Comparison of ENCODE assay signal across 8 cellular contexts in genomic region chr6:113855500-113856010, GRCh38. TPM values are rescaled to one million over a fixed set of nuclear protein-coding genes. Genes with fewer than 3 reads are reported as not detected.
DNase-seq lines count a peak whose midpoint lies in the region; ATAC-seq and TF ChIP-seq lines count a peak whose summit lies in the region.

No MANE protein-coding gene starts in this region.

- DNase-seq in DMS53 (lab: John Stamatoyannopoulos, UW): peak; percentile 79
- DNase-seq in DMS53 treated with DMSO at 0.1 percent for 48 hours (lab: John Stamatoyannopoulos, UW; ENCODE audit: unreplicated experiment): no peak
- peak; percentile 73 for DNase-seq in NCI-H524 treated with DMSO at 0.1 percent for 48 hours (lab: John Stamatoyannopoulos, UW)
- DNase-seq in choroid plexus epithelial cell (ENCODE audit: low read depth): peak; percentile 60
- DNase-seq in lower leg skin (ENCODE audit: low spot score in 2 of 2): peak in 1 of 2 donors; percentile 23
- peak in 1 of 2 donors; percentile 23 for DNase-seq in tibial artery

- intact Hi-C loops in lower leg skin (cut with DNase I; ENCODE audit: low total_unique reads): loop anchor here (10.0 kb wide), 1 partner anchor 221 kb away; no protein-coding TSS in a partner anchor
- intact Hi-C loops in tibial artery (cut with DNase I; ENCODE audit: low total_unique reads): loop anchor here (5.0 to 10.0 kb wide), 2 partner anchors 438 to 1071 kb away; no protein-coding TSS in a partner anchor

- H3K4me3 ChIP-seq in choroid plexus epithelial cell (ENCODE audit: low read depth, low read length): peak overlapping the region; percentile 99
- peak overlapping the region; percentile 56 for H3K4me3 ChIP-seq in lower leg skin (ENCODE audit: low read depth, poor library complexity, severe bottlenecking)
- peak overlapping the region; percentile 61 to 77 for H3K4me3 ChIP-seq in tibial artery

- H3K27ac ChIP-seq in tibial artery: peak overlapping the region; percentile 93 to 99

- no peaks in the 10 kb centered on the region for H3K36me3 ChIP-seq in tibial artery

- TF ChIP-seq POLR2A in lower leg skin (IDR thresholded peaks at IDR 0.05): no peak

- no peak for TF ChIP-seq CTCF in choroid plexus epithelial cell (conservative IDR thresholded peaks at IDR 0.05; ENCODE audit: low read depth, low read length)
- TF ChIP-seq CTCF in lower leg skin (IDR thresholded peaks at IDR 0.05): no peak
- TF ChIP-seq CTCF in tibial artery (IDR thresholded peaks at IDR 0.05): no peak

- WGBS in lower leg skin, 2 donors: 0% methylated on average over 17 of the region's 17 CpGs

- no peak for ATAC-seq in GM21528 (IDR thresholded peaks at IDR 0.05; ENCODE audit: low FRiP score, unreplicated experiment)
- no peak for ATAC-seq in HG02642 (IDR thresholded peaks at IDR 0.05; ENCODE audit: poor library complexity, unreplicated experiment)

- no peaks in the 10 kb centered on the region for H3K9me3 ChIP-seq in tibial artery

- H3K4me1 ChIP-seq in tibial artery: peaks cover 0 to 10% (median 3%) of the 10 kb centered on the region in 4 donors

- H3K27me3 ChIP-seq in tibial artery: no peaks in the 10 kb centered on the region

RNA-seq across cellular contexts. Expression of gene MARCKS, which starts 1.6 kb away (rescaled TPM):
- 100 to 1,000 TPM in 1 of 4 donors, 10 to 100 TPM in 3; 48.6 to 130 (median 66.2) TPM for total RNA-seq in lower leg skin
